1 cellular context compared by ENCODE assay signal in genomic region chr11:101336858-101337257, GRCh38.
TF ChIP-seq lines count a peak whose summit lies in the region.

No MANE protein-coding gene starts in this region.

TF ChIP-seq in WTC11, 78 proteins besides CTCF, POLR2A, EP300 and RAD21 (continued from another document):
- no peak for TF ChIP-seq ARID4B (CRISPR knock-in tag; IDR thresholded peaks at IDR 0.05; ENCODE audit: borderline replicate concordance)
- no peak for TF ChIP-seq EMX1 (CRISPR knock-in tag; IDR thresholded peaks at IDR 0.05)
